17 cellular contexts compared by ENCODE assay signal in genomic region chr20:58227391-58228102, GRCh38. TPM values are rescaled to one million over a fixed set of nuclear protein-coding genes. Genes with fewer than 3 reads are reported as not detected.
A peak's percentile ranks its signal among the peaks of the same experiment; 100 is the strongest.
DNase-seq lines count a peak whose midpoint lies in the region; ATAC-seq and TF ChIP-seq lines count a peak whose summit lies in the region.
"Had no signal": no experiment of that assay in that cellular context is flagged by ENCODE, and none has a peak within 500 bp of the region (broad histone marks: within the 10 kb centered on the region; RNA-seq: fewer than 3 reads in every experiment).

No MANE protein-coding gene starts in this region.

- peak overlapping the region; percentile 69 to 79 for H3K4me3 Mint-ChIP-seq in H9
- H3K4me3 Mint-ChIP-seq in effector memory CD8-positive, alpha-beta T cell: peak overlapping the region in 1 of 2 donors; percentile 20
- peak overlapping the region; percentile 70 to 74 (median 74) for H3K4me3 Mint-ChIP-seq in nephron

- peaks cover 13% of the 10 kb centered on the region for H3K23me2 ChIP-seq in H9 (ENCODE audit: insufficient read length, low read depth, low read length, poor library complexity, severe bottlenecking)

- TF ChIP-seq CTCF in H9 (conservative IDR thresholded peaks at IDR 0.05) (no peak), nephron (IDR thresholded peaks at IDR 0.05; ENCODE audit: unreplicated experiment in 3 of 3) (no peak)

- no peak overlapping the region for H2BK5ac ChIP-seq in H9 (ENCODE audit: insufficient read length, low read length)

- no peaks in the 10 kb centered on the region for H3K79me1 ChIP-seq in H9 (ENCODE audit: insufficient read depth, low read depth, low read length, poor library complexity, severe bottlenecking)

- no peak overlapping the region for H2BK12ac ChIP-seq in H9 (ENCODE audit: insufficient read length, low read depth, low read length)

- H3K79me2 ChIP-seq in H9 (ENCODE audit: insufficient read depth, low read length): no peaks in the 10 kb centered on the region

- no peak overlapping the region for H4K8ac ChIP-seq in H9 (replicated peaks; ENCODE audit: insufficient read length, low read depth, low read length)

- H2BK15ac ChIP-seq in H9 (ENCODE audit: low read depth, low read length): peak overlapping the region; percentile 30; the same call in 1 of the 2 replicates

- no peak overlapping the region for H2AFZ ChIP-seq in H9 (ENCODE audit: low read length)
- H2AFZ ChIP-seq: PC-9 had no signal

- no peak overlapping the region for H3T11ph ChIP-seq in H9 (ENCODE audit: low read length)

- ATAC-seq in effector memory CD8-positive, alpha-beta T cell (replicated peaks): no peak
- no peak for ATAC-seq in left ventricle myocardium superior
- no peak for ATAC-seq in HG03354 (IDR thresholded peaks at IDR 0.05; ENCODE audit: poor library complexity, severe bottlenecking, unreplicated experiment)

- H3K18ac ChIP-seq in H9 (ENCODE audit: insufficient read length, low read depth, low read length): no peak overlapping the region

- no peak overlapping the region for H3K9ac ChIP-seq in BLaER1 treated with 17β-estradiol and CSF1 and Interleukin-3, amounts not matched to agents 10 nM and 100 nM
- H3K9ac ChIP-seq in H9 (ENCODE audit: extremely low read depth, insufficient read length, low read length): peak overlapping the region; percentile 46

- H3K27me3 Mint-ChIP-seq in H9 (ENCODE audit: low read depth): peaks cover 41% of the 10 kb centered on the region
- peaks cover 74 to 83% of the 10 kb centered on the region in 2 donors for H3K27me3 Mint-ChIP-seq in effector memory CD8-positive, alpha-beta T cell
- peaks cover 89% of the 10 kb centered on the region for H3K27me3 Mint-ChIP-seq in nephron (ENCODE audit: low read depth)

- H3K14ac ChIP-seq in H9 (ENCODE audit: insufficient read depth, low read length): no peak overlapping the region

- H3K23ac ChIP-seq in H9 (ENCODE audit: insufficient read length, low read depth, low read length): no peak overlapping the region

- H3K56ac ChIP-seq in H9 (ENCODE audit: insufficient read length, low read depth, low read length): no peak overlapping the region

- H3K9me3 ChIP-seq in BLaER1 treated with 17β-estradiol and CSF1 and Interleukin-3, amounts not matched to agents 10 nM and 100 nM (replicated peaks in 1 of 11): peaks cover 0 to 11% (median 0%) of the 10 kb centered on the region in 11 experiments; a peak in 4 of 22 replicates
- H3K9me3 ChIP-seq in H9 (ENCODE audit: control insufficient read depth, low read depth, low read length): no peaks in the 10 kb centered on the region
- H3K9me3 ChIP-seq: BE2C, lower lobe of right lung, thoracic aorta had no signal

- H3K27me3 ChIP-seq in BLaER1 treated with 17β-estradiol and CSF1 and Interleukin-3, amounts not matched to agents 10 nM and 100 nM: peaks cover 47 to 66% (median 58%) of the 10 kb centered on the region in 11 experiments
- H3K27me3 ChIP-seq in H9 (ENCODE audit: insufficient read depth, low read length): peaks cover 8% of the 10 kb centered on the region; the same call in 1 of the 2 replicates

- no peak for DNase-seq in H9
- DNase-seq in effector memory CD8-positive, alpha-beta T cell: no peak
- DNase-seq in SKM-1 treated with dmso at 0.1 percent for 144 hours (lab: John Stamatoyannopoulos, UW; ENCODE audit: unreplicated experiment): no peak
- no peak for DNase-seq in left ventricle myocardium superior
- DNase-seq in SIG-M5 treated with dmso at 0.1 percent for 504 hours (lab: John Stamatoyannopoulos, UW; ENCODE audit: unreplicated experiment): no peak
- DNase-seq: BE2C, DMS79, dorsolateral prefrontal cortex, lower lobe of right lung, NCI-H1930, PC-9 had no signal

- H3K27ac ChIP-seq in BLaER1 treated with 17β-estradiol and CSF1 and Interleukin-3, amounts not matched to agents 10 nM and 100 nM: no peak overlapping the region
- H3K27ac ChIP-seq in H9 (ENCODE audit: insufficient read length, low read depth, low read length): no peak overlapping the region
- H3K27ac ChIP-seq: dorsolateral prefrontal cortex, lower lobe of right lung, PC-9, thoracic aorta had no signal

- peaks cover 6 to 7% of the 10 kb centered on the region in 2 experiments; a peak in 3 of 5 replicates for H3K9me3 Mint-ChIP-seq in H9
- no peaks in the 10 kb centered on the region for H3K9me3 Mint-ChIP-seq in effector memory CD8-positive, alpha-beta T cell
- H3K9me3 Mint-ChIP-seq in nephron: peaks cover 10% of the 10 kb centered on the region

- peak overlapping the region in 1 of 10 experiments; percentile 52; a peak in 1 of 20 replicates for H3K4me3 ChIP-seq in BLaER1 treated with 17β-estradiol and CSF1 and Interleukin-3, amounts not matched to agents 10 nM and 100 nM
- H3K4me3 ChIP-seq: lower lobe of right lung, PC-9, thoracic aorta had no signal

- H4K5ac ChIP-seq in H9 (ENCODE audit: insufficient read length, low read depth, low read length): no peak overlapping the region

- H3K36me3 Mint-ChIP-seq in H9 (ENCODE audit: insufficient read depth in 1 of 3, low read depth in 3 of 3): peaks cover 3 to 11% (median 7%) of the 10 kb centered on the region in 3 experiments; a peak in 6 of 7 replicates
- peaks cover 3% of the 10 kb centered on the region for H3K36me3 Mint-ChIP-seq in effector memory CD8-positive, alpha-beta T cell (ENCODE audit: insufficient read depth)
- peaks cover 21% of the 10 kb centered on the region for H3K36me3 Mint-ChIP-seq in nephron (ENCODE audit: low read depth)

- H3K36me3 ChIP-seq in BLaER1 treated with 17β-estradiol and CSF1 and Interleukin-3, amounts not matched to agents 10 nM and 100 nM: peaks cover 0 to 4% (median 0%) of the 10 kb centered on the region in 11 experiments; a peak in 2 of 22 replicates
- H3K36me3 ChIP-seq: BE2C had no signal

- peaks cover 18% of the 10 kb centered on the region in 2 experiments for H3K4me1 Mint-ChIP-seq in H9
- peaks cover 5 to 9% of the 10 kb centered on the region in 2 donors for H3K4me1 Mint-ChIP-seq in effector memory CD8-positive, alpha-beta T cell (ENCODE audit: low read depth in 2 of 2)
- peaks cover 26% of the 10 kb centered on the region for H3K4me1 Mint-ChIP-seq in nephron

- no peak overlapping the region for H4K91ac ChIP-seq in H9 (ENCODE audit: insufficient read length, low read depth, low read length)

- H3K27ac Mint-ChIP-seq in H9 (no peak overlapping the region), nephron (peak overlapping the region in 1 of 3 experiments; percentile 61)
- H3K27ac Mint-ChIP-seq in effector memory CD8-positive, alpha-beta T cell: peak overlapping the region; percentile 5 to 27

- no peak overlapping the region for H2BK120ac ChIP-seq in H9 (ENCODE audit: low read depth, low read length, poor library complexity, severe bottlenecking)

- peaks cover 0 to 12% (median 0%) of the 10 kb centered on the region in 11 experiments; a peak in 3 of 22 replicates for H4K20me1 ChIP-seq in BLaER1 treated with 17β-estradiol and CSF1 and Interleukin-3, amounts not matched to agents 10 nM and 100 nM
- no peaks in the 10 kb centered on the region for H4K20me1 ChIP-seq in H9 (ENCODE audit: control insufficient read depth, insufficient read depth, insufficient read length)

- intact Hi-C loops in left ventricle myocardium superior (cut with micrococcal nuclease): no loop called here

- no peak overlapping the region for H3K4ac ChIP-seq in H9 (ENCODE audit: low read depth, low read length)

- H3K4me2 ChIP-seq in BLaER1 treated with 17β-estradiol and CSF1 and Interleukin-3, amounts not matched to agents 10 nM and 100 nM: peak overlapping the region in 6 of 11 experiments; percentile 60 to 77 (median 70); a peak in 5 of 22 replicates
- H3K4me2 ChIP-seq in H9 (ENCODE audit: insufficient read depth, insufficient read length, low read length): peak overlapping the region; percentile 34
- H3K4me2 ChIP-seq: PC-9 had no signal

- H3K4me1 ChIP-seq in BLaER1 treated with 17β-estradiol and CSF1 and Interleukin-3, amounts not matched to agents 10 nM and 100 nM: peaks cover 0 to 11% (median 4%) of the 10 kb centered on the region in 10 experiments; a peak in 11 of 20 replicates
- H3K4me1 ChIP-seq in H9 (ENCODE audit: insufficient read depth, low read length): no peaks in the 10 kb centered on the region

- WGBS in H9 (ENCODE audit: extremely low coverage, insufficient read length, low lambda C conversion rate): no CpG with 5 or more reads among the region's 5 CpGs

- H2AK5ac ChIP-seq in H9 (ENCODE audit: insufficient read length, low read length): no peak overlapping the region

- no peak overlapping the region for H2BK20ac ChIP-seq in H9 (ENCODE audit: low read depth, low read length, poor library complexity, severe bottlenecking)

RNA-seq across cellular contexts. Expression of gene ANKRD60, which starts 0.9 kb away (rescaled TPM):
- total RNA-seq in H9 (2021) (not detected in 2 replicates), left ventricle myocardium superior (not detected)
- total RNA-seq: fibroblast of lung, lower lobe of right lung, osteocyte, PC-9, thoracic aorta had no signal

Comparison
In these comparisons a context has a peak if more than half of its experiments do, and no peak if none do; other contexts are left out.
1. H3K27ac Mint-ChIP-seq: peak in effector memory CD8-positive, alpha-beta T cell (2 of 2); none in H9 (0 of 3).